2 cellular contexts compared by ENCODE assay signal in the genomic region with DNA sequence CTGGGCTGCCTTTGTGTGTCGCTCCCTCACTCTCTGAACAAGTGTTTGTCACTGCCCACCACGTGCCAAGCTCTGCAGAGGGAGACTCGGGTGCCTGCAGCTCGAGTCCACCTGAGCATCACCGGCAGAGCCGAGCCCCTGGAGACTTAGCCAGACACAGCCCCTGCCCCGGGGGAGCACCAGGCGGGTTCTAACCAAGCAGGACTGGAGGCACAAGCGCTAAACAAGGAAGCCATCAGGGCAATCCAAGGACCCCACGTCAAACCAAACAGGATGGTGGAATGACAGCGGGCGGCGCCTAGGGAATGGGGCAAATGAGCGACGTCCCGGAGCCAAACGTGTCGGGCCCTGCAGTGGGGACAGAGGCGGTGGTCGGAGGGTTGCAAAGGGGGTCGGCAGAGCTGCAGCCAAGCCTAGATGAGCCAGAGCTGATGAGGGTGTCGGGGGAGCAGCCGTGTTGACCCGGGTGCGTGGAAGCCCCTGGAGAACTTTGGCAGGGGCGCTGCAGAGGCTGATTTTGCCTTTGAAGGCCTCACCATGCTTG.
TF ChIP-seq lines count a peak whose summit lies in the region.

No MANE protein-coding gene starts in this region.

TF ChIP-seq in SK-N-SH, 30 proteins besides CTCF, POLR2A, EP300 and RAD21:
- no peak for TF ChIP-seq SMC3 (IDR thresholded peaks at IDR 0.05; ENCODE audit: low read depth, low read length)
- TF ChIP-seq, protein P1, sequence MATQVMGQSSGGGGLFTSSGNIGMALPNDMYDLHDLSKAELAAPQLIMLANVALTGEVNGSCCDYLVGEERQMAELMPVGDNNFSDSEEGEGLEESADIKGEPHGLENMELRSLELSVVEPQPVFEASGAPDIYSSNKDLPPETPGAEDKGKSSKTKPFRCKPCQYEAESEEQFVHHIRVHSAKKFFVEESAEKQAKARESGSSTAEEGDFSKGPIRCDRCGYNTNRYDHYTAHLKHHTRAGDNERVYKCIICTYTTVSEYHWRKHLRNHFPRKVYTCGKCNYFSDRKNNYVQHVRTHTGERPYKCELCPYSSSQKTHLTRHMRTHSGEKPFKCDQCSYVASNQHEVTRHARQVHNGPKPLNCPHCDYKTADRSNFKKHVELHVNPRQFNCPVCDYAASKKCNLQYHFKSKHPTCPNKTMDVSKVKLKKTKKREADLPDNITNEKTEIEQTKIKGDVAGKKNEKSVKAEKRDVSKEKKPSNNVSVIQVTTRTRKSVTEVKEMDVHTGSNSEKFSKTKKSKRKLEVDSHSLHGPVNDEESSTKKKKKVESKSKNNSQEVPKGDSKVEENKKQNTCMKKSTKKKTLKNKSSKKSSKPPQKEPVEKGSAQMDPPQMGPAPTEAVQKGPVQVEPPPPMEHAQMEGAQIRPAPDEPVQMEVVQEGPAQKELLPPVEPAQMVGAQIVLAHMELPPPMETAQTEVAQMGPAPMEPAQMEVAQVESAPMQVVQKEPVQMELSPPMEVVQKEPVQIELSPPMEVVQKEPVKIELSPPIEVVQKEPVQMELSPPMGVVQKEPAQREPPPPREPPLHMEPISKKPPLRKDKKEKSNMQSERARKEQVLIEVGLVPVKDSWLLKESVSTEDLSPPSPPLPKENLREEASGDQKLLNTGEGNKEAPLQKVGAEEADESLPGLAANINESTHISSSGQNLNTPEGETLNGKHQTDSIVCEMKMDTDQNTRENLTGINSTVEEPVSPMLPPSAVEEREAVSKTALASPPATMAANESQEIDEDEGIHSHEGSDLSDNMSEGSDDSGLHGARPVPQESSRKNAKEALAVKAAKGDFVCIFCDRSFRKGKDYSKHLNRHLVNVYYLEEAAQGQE (IDR thresholded peaks at IDR 0.05; ENCODE audit: low read depth, low read length): no peak
- TF ChIP-seq SIN3A (IDR thresholded peaks at IDR 0.05; ENCODE audit: borderline replicate concordance, low read depth, low read length): no peak
- TF ChIP-seq RXRA (IDR thresholded peaks at IDR 0.05; ENCODE audit: borderline replicate concordance, low read depth): no peak
- TF ChIP-seq JUND (IDR thresholded peaks at IDR 0.05): no peak
- no peak for TF ChIP-seq TEAD4 (IDR thresholded peaks at IDR 0.05; ENCODE audit: borderline replicate concordance, insufficient read depth)
- no peak for TF ChIP-seq TCF12 (IDR thresholded peaks at IDR 0.05)
- no peak for TF ChIP-seq MXI1 (IDR thresholded peaks at IDR 0.05; ENCODE audit: low read depth, low read length)
- TF ChIP-seq, protein P2, sequence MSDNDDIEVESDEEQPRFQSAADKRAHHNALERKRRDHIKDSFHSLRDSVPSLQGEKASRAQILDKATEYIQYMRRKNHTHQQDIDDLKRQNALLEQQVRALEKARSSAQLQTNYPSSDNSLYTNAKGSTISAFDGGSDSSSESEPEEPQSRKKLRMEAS (IDR thresholded peaks at IDR 0.05; ENCODE audit: low read depth): no peak
- TF ChIP-seq RFX5 (IDR thresholded peaks at IDR 0.05; ENCODE audit: low read length): no peak
- TF ChIP-seq GATA2 (CRISPR knock-in tag; IDR thresholded peaks at IDR 0.05): no peak

TF ChIP-seq in SK-N-SH treated with all-trans-retinoic acid at 6 μM for 48 hours, 23 proteins besides CTCF, POLR2A, EP300 and RAD21:
- TF ChIP-seq ZFP30 (CRISPR knock-in tag; IDR thresholded peaks at IDR 0.05) (no peak), ISL1 (CRISPR knock-in tag; IDR thresholded peaks at IDR 0.05) (no peak), OSR1 (CRISPR knock-in tag; IDR thresholded peaks at IDR 0.05) (no peak), SNAI2 (CRISPR knock-in tag; IDR thresholded peaks at IDR 0.05) (no peak), ZNF565 (CRISPR knock-in tag; conservative IDR thresholded peaks at IDR 0.05; ENCODE audit: low read depth) (no peak), CSDC2 (CRISPR knock-in tag; IDR thresholded peaks at IDR 0.05) (no peak)
- TF ChIP-seq, protein P3, sequence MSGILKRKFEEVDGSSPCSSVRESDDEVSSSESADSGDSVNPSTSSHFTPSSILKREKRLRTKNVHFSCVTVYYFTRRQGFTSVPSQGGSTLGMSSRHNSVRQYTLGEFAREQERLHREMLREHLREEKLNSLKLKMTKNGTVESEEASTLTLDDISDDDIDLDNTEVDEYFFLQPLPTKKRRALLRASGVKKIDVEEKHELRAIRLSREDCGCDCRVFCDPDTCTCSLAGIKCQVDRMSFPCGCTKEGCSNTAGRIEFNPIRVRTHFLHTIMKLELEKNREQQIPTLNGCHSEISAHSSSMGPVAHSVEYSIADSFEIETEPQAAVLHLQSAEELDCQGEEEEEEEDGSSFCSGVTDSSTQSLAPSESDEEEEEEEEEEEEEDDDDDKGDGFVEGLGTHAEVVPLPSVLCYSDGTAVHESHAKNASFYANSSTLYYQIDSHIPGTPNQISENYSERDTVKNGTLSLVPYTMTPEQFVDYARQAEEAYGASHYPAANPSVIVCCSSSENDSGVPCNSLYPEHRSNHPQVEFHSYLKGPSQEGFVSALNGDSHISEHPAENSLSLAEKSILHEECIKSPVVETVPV (CRISPR knock-in tag; IDR thresholded peaks at IDR 0.05): no peak
- TF ChIP-seq, protein P4, sequence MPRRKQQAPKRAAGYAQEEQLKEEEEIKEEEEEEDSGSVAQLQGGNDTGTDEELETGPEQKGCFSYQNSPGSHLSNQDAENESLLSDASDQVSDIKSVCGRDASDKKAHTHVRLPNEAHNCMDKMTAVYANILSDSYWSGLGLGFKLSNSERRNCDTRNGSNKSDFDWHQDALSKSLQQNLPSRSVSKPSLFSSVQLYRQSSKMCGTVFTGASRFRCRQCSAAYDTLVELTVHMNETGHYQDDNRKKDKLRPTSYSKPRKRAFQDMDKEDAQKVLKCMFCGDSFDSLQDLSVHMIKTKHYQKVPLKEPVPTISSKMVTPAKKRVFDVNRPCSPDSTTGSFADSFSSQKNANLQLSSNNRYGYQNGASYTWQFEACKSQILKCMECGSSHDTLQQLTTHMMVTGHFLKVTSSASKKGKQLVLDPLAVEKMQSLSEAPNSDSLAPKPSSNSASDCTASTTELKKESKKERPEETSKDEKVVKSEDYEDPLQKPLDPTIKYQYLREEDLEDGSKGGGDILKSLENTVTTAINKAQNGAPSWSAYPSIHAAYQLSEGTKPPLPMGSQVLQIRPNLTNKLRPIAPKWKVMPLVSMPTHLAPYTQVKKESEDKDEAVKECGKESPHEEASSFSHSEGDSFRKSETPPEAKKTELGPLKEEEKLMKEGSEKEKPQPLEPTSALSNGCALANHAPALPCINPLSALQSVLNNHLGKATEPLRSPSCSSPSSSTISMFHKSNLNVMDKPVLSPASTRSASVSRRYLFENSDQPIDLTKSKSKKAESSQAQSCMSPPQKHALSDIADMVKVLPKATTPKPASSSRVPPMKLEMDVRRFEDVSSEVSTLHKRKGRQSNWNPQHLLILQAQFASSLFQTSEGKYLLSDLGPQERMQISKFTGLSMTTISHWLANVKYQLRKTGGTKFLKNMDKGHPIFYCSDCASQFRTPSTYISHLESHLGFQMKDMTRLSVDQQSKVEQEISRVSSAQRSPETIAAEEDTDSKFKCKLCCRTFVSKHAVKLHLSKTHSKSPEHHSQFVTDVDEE (CRISPR knock-in tag; IDR thresholded peaks at IDR 0.05): no peak
